ENCODE assay signal across 9 cellular contexts in the genomic region with DNA sequence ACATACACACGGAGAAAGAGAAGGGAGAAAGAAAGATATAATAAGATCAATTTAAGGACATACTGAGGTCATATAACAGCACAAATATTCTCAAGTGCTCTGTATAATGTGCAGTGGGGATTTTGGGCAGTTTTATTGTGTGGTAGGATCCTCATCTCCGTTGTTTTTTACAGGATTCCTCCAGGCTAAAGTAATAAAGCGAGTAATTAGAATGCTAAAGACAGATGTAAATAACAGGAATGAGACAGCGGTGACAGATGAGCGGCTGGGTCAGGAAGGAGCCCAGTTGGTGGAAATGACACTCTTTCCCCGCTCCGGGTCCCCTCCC. TPM values are rescaled to one million over a fixed set of nuclear protein-coding genes. Genes with fewer than 3 reads are reported as not detected.
DNase-seq lines count a peak whose midpoint lies in the region; ATAC-seq, FAIRE-seq and TF ChIP-seq lines count a peak whose summit lies in the region.
"Had no signal": no experiment of that assay in that cellular context is flagged by ENCODE, and none has a peak within 500 bp of the region (broad histone marks: within the 10 kb centered on the region; RNA-seq: fewer than 3 reads in every experiment).

No MANE protein-coding gene starts in this region.

- dilution Hi-C loops in keratinocyte (cut with MboI; ENCODE audit: extremely low pct_ligation_motif_present, low sequenced_read_pairs) = no loop called here

- peak overlapping the region; percentile 44 for H3K4me2 ChIP-seq in keratinocyte (ENCODE audit: control insufficient read depth, extremely low read depth, insufficient read depth, low read depth, low read length)

- peak overlapping the region; percentile 60 for H3K4me3 Mint-ChIP-seq in activated naive CD8-positive, alpha-beta T cell treated with anti-CD3 and anti-CD28 coated beads for 36 hours
- peak overlapping the region; percentile 59 to 70 for H3K4me3 Mint-ChIP-seq in stimulated activated naive B cell treated with anti-CD40 and anti-IgM and Interleukin-4, amounts not matched to agents 10 μg/mL and 1 μg/mL and 100 μg/mL, for 72 hours

- H3K4me1 ChIP-seq in keratinocyte (ENCODE audit: control insufficient read depth, extremely low read depth, insufficient read depth, low read length) = no peaks in the 10 kb centered on the region

- no peaks in the 10 kb centered on the region for H3K9me1 ChIP-seq in keratinocyte (ENCODE audit: control insufficient read depth, extremely low read depth, insufficient read depth, low read length)

- H3K4me1 Mint-ChIP-seq in activated naive CD8-positive, alpha-beta T cell treated with anti-CD3 and anti-CD28 coated beads for 36 hours = peaks cover 3% of the 10 kb centered on the region
- H3K4me1 Mint-ChIP-seq in stimulated activated naive B cell treated with anti-CD40 and anti-IgM and Interleukin-4, amounts not matched to agents 10 μg/mL and 1 μg/mL and 100 μg/mL, for 72 hours = peaks cover 4 to 14% of the 10 kb centered on the region in 2 donors

- H3K36me3 ChIP-seq in keratinocyte (ENCODE audit: control insufficient read depth in 2 of 2, extremely low read depth in 1 of 2, insufficient read depth in 2 of 2, low read length in 2 of 2) = no peaks in the 10 kb centered on the region

- H3K36me3 Mint-ChIP-seq in activated naive CD8-positive, alpha-beta T cell treated with anti-CD3 and anti-CD28 coated beads for 36 hours = no peaks in the 10 kb centered on the region
- no peaks in the 10 kb centered on the region for H3K36me3 Mint-ChIP-seq in stimulated activated naive B cell treated with anti-CD40 and anti-IgM and Interleukin-4, amounts not matched to agents 10 μg/mL and 1 μg/mL and 100 μg/mL, for 72 hours

- FAIRE-seq in keratinocyte (lab: Jason Lieb, UNC) = no peak

- ATAC-seq in stimulated activated naive B cell treated with anti-CD40 and anti-IgM and Interleukin-4, amounts not matched to agents 10 μg/mL and 1 μg/mL and 100 μg/mL, for 72 hours (replicated peaks) = no peak
- ATAC-seq in omental fat pad (ENCODE audit: low FRiP score) = no peak
- ATAC-seq in HG03097 (IDR thresholded peaks at IDR 0.05; ENCODE audit: low FRiP score, unreplicated experiment) = no peak

- no peaks in the 10 kb centered on the region for H4K20me1 ChIP-seq in keratinocyte (ENCODE audit: control insufficient read depth, extremely low read depth, insufficient read depth, low read length)

- peaks cover 65% of the 10 kb centered on the region for H3K27me3 ChIP-seq in keratinocyte (ENCODE audit: control insufficient read depth, extremely low read depth, insufficient read depth, low read length)

- H3K27ac ChIP-seq in keratinocyte (ENCODE audit: control insufficient read depth, insufficient read depth, low read length) = no peak overlapping the region
- H3K27ac ChIP-seq: 22Rv1 had no signal

- no peak for TF ChIP-seq CTCF in keratinocyte (optimal IDR thresholded peaks at IDR 0.05 in 1 of 3, IDR thresholded peaks at IDR 0.05 in 1 of 3, conservative IDR thresholded peaks at IDR 0.05 in 1 of 3; ENCODE audit: extremely low read depth in 1 of 3, insufficient read depth in 2 of 3, low read length in 3 of 3)
- no peak for TF ChIP-seq CTCF in omental fat pad (IDR thresholded peaks at IDR 0.05)

- H3K4me3 ChIP-seq in keratinocyte (ENCODE audit: control insufficient read depth in 2 of 3, extremely low read depth in 1 of 3, insufficient read depth in 2 of 3, low read depth in 1 of 3, low read length in 3 of 3) = peak overlapping the region in 2 of 3 experiments; percentile 7 to 22

- H3K9ac ChIP-seq in keratinocyte (ENCODE audit: control insufficient read depth, extremely low read depth, insufficient read depth, low read length) = no peak overlapping the region

- no peaks in the 10 kb centered on the region for H3K9me3 ChIP-seq in keratinocyte (ENCODE audit: control insufficient read depth, low read depth, low read length)

- no peak overlapping the region for H3K27ac Mint-ChIP-seq in activated naive CD8-positive, alpha-beta T cell treated with anti-CD3 and anti-CD28 coated beads for 36 hours
- no peak overlapping the region for H3K27ac Mint-ChIP-seq in stimulated activated naive B cell treated with anti-CD40 and anti-IgM and Interleukin-4, amounts not matched to agents 10 μg/mL and 1 μg/mL and 100 μg/mL, for 72 hours

- H2AFZ ChIP-seq in keratinocyte (ENCODE audit: control insufficient read depth, low read length) = no peak overlapping the region

- H3K9me3 Mint-ChIP-seq in activated naive CD8-positive, alpha-beta T cell treated with anti-CD3 and anti-CD28 coated beads for 36 hours = no peaks in the 10 kb centered on the region
- no peaks in the 10 kb centered on the region for H3K9me3 Mint-ChIP-seq in stimulated activated naive B cell treated with anti-CD40 and anti-IgM and Interleukin-4, amounts not matched to agents 10 μg/mL and 1 μg/mL and 100 μg/mL, for 72 hours

- H3K79me2 ChIP-seq in keratinocyte (ENCODE audit: control insufficient read depth, insufficient read depth, low read length) = no peaks in the 10 kb centered on the region

- DNase-seq in NCI-H1417 (lab: John Stamatoyannopoulos, UW) (peak in 2 of 3 experiments; percentile 15 to 79), NCI-H1417 treated with DMSO at 0.1 percent for 48 hours (lab: John Stamatoyannopoulos, UW) (no peak), keratinocyte (ENCODE audit: low read depth, low spot score) (no peak), omental fat pad (ENCODE audit: low spot score) (no peak), cerebellum (ENCODE audit: low spot score) (no peak)
- DNase-seq in activated naive CD8-positive, alpha-beta T cell treated with anti-CD3 and anti-CD28 coated beads for 36 hours = no peak
- no peak for DNase-seq in stimulated activated naive B cell treated with anti-CD40 and anti-IgM and Interleukin-4, amounts not matched to agents 10 μg/mL and 1 μg/mL and 100 μg/mL, for 72 hours

- peaks cover 85% of the 10 kb centered on the region for H3K27me3 Mint-ChIP-seq in activated naive CD8-positive, alpha-beta T cell treated with anti-CD3 and anti-CD28 coated beads for 36 hours
- peaks cover 69 to 83% of the 10 kb centered on the region in 2 donors for H3K27me3 Mint-ChIP-seq in stimulated activated naive B cell treated with anti-CD40 and anti-IgM and Interleukin-4, amounts not matched to agents 10 μg/mL and 1 μg/mL and 100 μg/mL, for 72 hours

RNA-seq across cellular contexts. Expression of gene POU4F2, which starts 15.9 kb away (rescaled TPM):
- not detected for total RNA-seq in activated naive CD8-positive, alpha-beta T cell treated with anti-CD3 and anti-CD28 coated beads for 36 hours
- polyA plus RNA-seq in keratinocyte = not detected in 3 replicates
- not detected for polyA plus RNA-seq in keratinocyte (2011; ENCODE audit: low read depth)
- not detected in 2 replicates for polyA plus RNA-seq in keratinocyte (2011; cell fraction: cytosol; rRNA removed)
- not detected in 2 replicates for polyA plus RNA-seq in keratinocyte (2011; cell fraction: nucleus; rRNA removed)
- not detected in 2 replicates for polyA plus RNA-seq in keratinocyte (2012; ENCODE audit: low replicate concordance)
- not detected in 3 replicates for polyA minus RNA-seq in keratinocyte
- polyA minus RNA-seq in keratinocyte (2011; cell fraction: cytosol; rRNA and poly(A)+ RNA removed) = not detected
- polyA minus RNA-seq in keratinocyte (2011; cell fraction: nucleus; rRNA and poly(A)+ RNA removed) = not detected in 2 replicates
- total RNA-seq in omental fat pad = not detected
- 3.8 TPM for total RNA-seq in cerebellum

Comparison
In these comparisons a context has a peak if more than half of its experiments do, and no peak if none do; other contexts are left out.
1. DNase-seq: peak in NCI-H1417 (2 of 3); none in NCI-H1417 treated with DMSO at 0.1 percent for 48 hours (single experiment), activated naive CD8-positive, alpha-beta T cell treated with anti-CD3 and anti-CD28 coated beads for 36 hours (single experiment), keratinocyte (single experiment), stimulated activated naive B cell treated with anti-CD40 and anti-IgM and Interleukin-4, amounts not matched to agents 10 μg/mL and 1 μg/mL and 100 μg/mL, for 72 hours (single experiment), omental fat pad (single experiment) and cerebellum (single experiment).